ENCODE assay signal across 10 cellular contexts in the genomic region with DNA sequence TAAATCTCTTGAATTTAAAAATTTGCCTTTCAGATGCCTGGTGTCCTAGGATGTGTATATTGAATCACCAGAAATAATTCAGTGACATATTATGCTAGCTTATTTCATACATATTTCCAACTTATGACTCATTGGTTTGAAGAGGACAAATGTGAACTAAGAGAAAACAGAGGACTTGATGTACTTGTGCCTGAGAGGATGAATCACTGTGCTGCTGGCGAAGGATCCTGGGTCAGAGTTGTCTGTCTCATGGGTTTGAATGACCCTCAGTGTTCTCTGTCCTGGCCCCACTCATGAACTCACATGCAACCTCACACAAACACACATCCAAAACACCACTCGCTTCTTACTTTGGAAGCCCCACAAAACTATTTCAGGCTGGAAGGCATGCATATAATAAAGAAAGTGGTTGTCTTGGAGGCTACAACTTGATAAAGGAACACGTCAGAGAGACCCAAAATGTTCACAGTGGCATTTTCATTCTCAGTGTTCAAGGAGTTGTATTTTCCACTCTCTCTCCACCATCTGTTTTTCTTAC.
DNase-seq lines count a peak whose midpoint lies in the region; ATAC-seq and TF ChIP-seq lines count a peak whose summit lies in the region.
"Had no signal": no experiment of that assay in that cellular context is flagged by ENCODE, and none has a peak within 500 bp of the region (broad histone marks: within the 10 kb centered on the region; RNA-seq: fewer than 3 reads in every experiment).

No MANE protein-coding gene starts in this region.

- TF ChIP-seq CTCF in fibroblast of mammary gland (conservative IDR thresholded peaks at IDR 0.05; ENCODE audit: control insufficient read depth, insufficient read depth, low read depth, low read length) = no peak

- DNase-seq in AG08396 (ENCODE audit: low spot score) = peak; percentile 37
- DNase-seq in RPMI7951 (ENCODE audit: low read depth) = peak; percentile 57
- peak; percentile 99 for DNase-seq in fibroblast of mammary gland (ENCODE audit: low read depth)
- DNase-seq in occipital lobe (lab: John Stamatoyannopoulos, UW) = peak; percentile 40
- no peak for DNase-seq in HT-29 (ENCODE audit: low spot score)
- no peak for DNase-seq in H7
- DNase-seq in cortex of kidney (lab: John Stamatoyannopoulos, UW) = no peak

- H3K27me3 ChIP-seq in H7 (ENCODE audit: control insufficient read depth, insufficient read depth, low read length) = no peaks in the 10 kb centered on the region
- H3K27me3 ChIP-seq: BLaER1, neutrophil had no signal

- H3K36me3 ChIP-seq in H7 (replicated peaks; ENCODE audit: control insufficient read depth, insufficient read depth, low read length) = no peaks in the 10 kb centered on the region
- H3K36me3 ChIP-seq: BLaER1, neutrophil had no signal

- H3K4me3 ChIP-seq in fibroblast of mammary gland (ENCODE audit: control insufficient read depth, low read depth, low read length) (no peak overlapping the region), H7 (ENCODE audit: insufficient read depth, low read depth, low read length) (no peak overlapping the region)
- H3K4me3 ChIP-seq: BLaER1 had no signal

- ATAC-seq in HG03108 (IDR thresholded peaks at IDR 0.05; ENCODE audit: unreplicated experiment) = no peak

Comparison
In these comparisons a context has a peak if more than half of its experiments do, and no peak if none do; other contexts are left out.
1. DNase-seq: peak in AG08396 (single experiment), RPMI7951 (single experiment), fibroblast of mammary gland (single experiment) and occipital lobe (single experiment); none in HT-29 (single experiment), H7 (single experiment) and cortex of kidney (single experiment).